Comparison of ENCODE assay signal across 12 cellular contexts in genomic region chr6:64217721-64218603, GRCh38.
A peak's percentile ranks its signal among the peaks of the same experiment; 100 is the strongest.
DNase-seq lines count a peak whose midpoint lies in the region; ATAC-seq and TF ChIP-seq lines count a peak whose summit lies in the region.
"Had no signal": no experiment of that assay in that cellular context is flagged by ENCODE, and none has a peak within 500 bp of the region (broad histone marks: within the 10 kb centered on the region; RNA-seq: fewer than 3 reads in every experiment).

No MANE protein-coding gene starts in this region.

- H3K27ac Mint-ChIP-seq in progenitor cell of endocrine pancreas (no peak overlapping the region), osteocyte (ENCODE audit: unreplicated experiment) (no peak overlapping the region)
- H3K27ac Mint-ChIP-seq: activated T-helper 1 cell treated with anti-CD3 and anti-CD28 coated beads, Interleukin-12 subunit alpha, Interleukin-12 subunit beta, Interleukin-2, Interleukin-4 antibody, amounts not matched to agents 30 ng/mL and 10 ng/mL and 1 ng/mL, durations not matched to agents 14 hours and 24 hours and 36 hours; nephron progenitor cell had no signal

- no peaks in the 10 kb centered on the region for H3K27me3 ChIP-seq in tibial nerve

- no peaks in the 10 kb centered on the region for H3K9me3 ChIP-seq in tibial nerve

- peak; percentile 93 for DNase-seq in amniotic epithelial cell (ENCODE audit: low read depth)
- peak; percentile 50 for DNase-seq in non-pigmented ciliary epithelial cell (ENCODE audit: low read depth)
- DNase-seq in progenitor cell of endocrine pancreas (ENCODE audit: low spot score, unreplicated experiment) = no peak
- no peak for DNase-seq in tibial nerve (ENCODE audit: low spot score in 2 of 2)
- DNase-seq in NCI-H1694 treated with DMSO at 0.1 percent for 48 hours (lab: John Stamatoyannopoulos, UW) = no peak
- no peak for DNase-seq in osteocyte (ENCODE audit: extremely low spot score, unreplicated experiment)
- DNase-seq: DMS79 treated with DMSO at 0.1 percent for 48 hours, nephron progenitor cell, OCI-M1 had no signal

- H3K4me1 Mint-ChIP-seq in progenitor cell of endocrine pancreas (ENCODE audit: low read depth) = no peaks in the 10 kb centered on the region
- no peaks in the 10 kb centered on the region for H3K4me1 Mint-ChIP-seq in osteocyte (ENCODE audit: unreplicated experiment)
- H3K4me1 Mint-ChIP-seq: nephron progenitor cell had no signal

- TF ChIP-seq CTCF in progenitor cell of endocrine pancreas (IDR thresholded peaks at IDR 0.05; ENCODE audit: unreplicated experiment) = no peak
- no peak for TF ChIP-seq CTCF in tibial nerve (IDR thresholded peaks at IDR 0.05)
- no peak for TF ChIP-seq CTCF in osteocyte (IDR thresholded peaks at IDR 0.05)

- no peaks in the 10 kb centered on the region for H3K4me1 ChIP-seq in tibial nerve

- ATAC-seq in GM18861 (IDR thresholded peaks at IDR 0.05; ENCODE audit: unreplicated experiment) (peak; percentile 57), HG02798 (IDR thresholded peaks at IDR 0.05; ENCODE audit: poor library complexity, unreplicated experiment) (peak; percentile 63)

- no peak overlapping the region for H3K4me3 Mint-ChIP-seq in progenitor cell of endocrine pancreas (ENCODE audit: low read depth)
- H3K4me3 Mint-ChIP-seq in osteocyte (ENCODE audit: unreplicated experiment) = no peak overlapping the region
- H3K4me3 Mint-ChIP-seq: activated T-helper 1 cell treated with anti-CD3 and anti-CD28 coated beads, Interleukin-12 subunit alpha, Interleukin-12 subunit beta, Interleukin-2, Interleukin-4 antibody, amounts not matched to agents 30 ng/mL and 10 ng/mL and 1 ng/mL, durations not matched to agents 14 hours and 24 hours and 36 hours; nephron progenitor cell had no signal

- no peak for TF ChIP-seq POLR2A in tibial nerve (IDR thresholded peaks at IDR 0.05)

- no peak for TF ChIP-seq EP300 in tibial nerve (IDR thresholded peaks at IDR 0.05)

- H3K9me3 Mint-ChIP-seq in progenitor cell of endocrine pancreas (ENCODE audit: low read depth) = no peaks in the 10 kb centered on the region
- H3K9me3 Mint-ChIP-seq in osteocyte (ENCODE audit: unreplicated experiment) = no peaks in the 10 kb centered on the region
- H3K9me3 Mint-ChIP-seq: activated T-helper 1 cell treated with anti-CD3 and anti-CD28 coated beads, Interleukin-12 subunit alpha, Interleukin-12 subunit beta, Interleukin-2, Interleukin-4 antibody, amounts not matched to agents 30 ng/mL and 10 ng/mL and 1 ng/mL, durations not matched to agents 14 hours and 24 hours and 36 hours; nephron progenitor cell had no signal

- H3K36me3 Mint-ChIP-seq in progenitor cell of endocrine pancreas (ENCODE audit: insufficient read depth) (no peaks in the 10 kb centered on the region), osteocyte (ENCODE audit: unreplicated experiment) (no peaks in the 10 kb centered on the region)

- H3K36me3 ChIP-seq in tibial nerve = no peaks in the 10 kb centered on the region

- H3K27ac ChIP-seq in tibial nerve = no peak overlapping the region

- H3K27me3 Mint-ChIP-seq in progenitor cell of endocrine pancreas (no peaks in the 10 kb centered on the region), osteocyte (ENCODE audit: unreplicated experiment) (peaks cover 2% of the 10 kb centered on the region)

- 39 to 50% methylated on average over 1 of the region's 1 CpG for WGBS in tibial nerve, 2 donors

- no peak overlapping the region for H3K4me3 ChIP-seq in tibial nerve

Comparison
In these comparisons a context has a peak if more than half of its experiments do, and no peak if none do; other contexts are left out.
1. DNase-seq: peak in amniotic epithelial cell (single experiment) and non-pigmented ciliary epithelial cell (single experiment); none in progenitor cell of endocrine pancreas (single experiment), tibial nerve (0 of 2), NCI-H1694 treated with DMSO at 0.1 percent for 48 hours (single experiment) and osteocyte (single experiment).